Comparison of ENCODE assay signal across 8 cellular contexts in the genomic region with DNA sequence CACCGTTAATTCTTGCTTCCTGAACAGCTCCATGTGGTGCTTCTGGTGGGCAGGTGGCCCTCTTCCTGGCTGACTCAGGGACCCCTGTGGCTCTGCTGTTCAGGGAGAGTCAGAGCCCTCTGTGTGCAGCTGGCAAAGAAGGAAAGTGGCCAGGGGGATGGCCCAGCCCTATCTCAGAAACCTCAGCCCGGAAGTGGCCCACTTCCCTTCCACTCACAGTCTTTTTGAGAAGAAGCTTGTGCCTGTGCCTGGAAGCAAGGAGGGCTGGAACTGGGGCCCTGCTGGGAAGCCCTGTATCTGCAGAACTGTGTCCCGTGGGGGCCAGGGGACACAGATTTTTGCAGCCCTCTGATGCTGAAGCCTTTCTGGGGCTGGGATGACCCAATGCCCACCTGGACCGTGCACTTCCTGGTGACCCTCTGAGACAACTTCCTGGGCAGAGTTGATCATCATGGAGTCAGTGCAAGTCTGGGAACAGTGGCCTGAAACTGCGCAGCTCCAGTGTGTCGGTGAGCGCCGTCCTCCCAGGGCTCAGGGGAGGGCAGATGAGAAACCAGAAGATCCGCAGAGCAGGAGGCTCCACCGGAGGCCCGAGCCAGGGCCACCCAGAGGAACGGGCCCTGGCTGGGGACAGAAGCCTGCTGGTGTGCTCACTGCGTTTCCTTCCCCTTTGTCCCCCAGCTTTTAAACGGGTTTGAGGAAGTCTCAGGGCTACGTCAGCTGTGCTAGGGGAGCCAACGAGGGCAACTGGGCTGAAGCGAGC.
DNase-seq lines count a peak whose midpoint lies in the region; ATAC-seq, FAIRE-seq and TF ChIP-seq lines count a peak whose summit lies in the region.

No MANE protein-coding gene starts in this region.

- H3K9me3 Mint-ChIP-seq in Caco-2 (ENCODE audit: unreplicated experiment), result no peaks in the 10 kb centered on the region

- POLR2A ChIA-PET in Caco-2 (lab: Charles Lee), result no interaction called here

- H3K4me3 ChIP-seq in psoas muscle, result peak overlapping the region; percentile 41
- H3K4me3 ChIP-seq in Caco-2 (ENCODE audit: low read depth, low read length), result no peak overlapping the region

- no peaks in the 10 kb centered on the region for H3K4me1 Mint-ChIP-seq in Caco-2 (ENCODE audit: low read depth, unreplicated experiment)

- H3K4me1 ChIP-seq in psoas muscle, result no peaks in the 10 kb centered on the region
- no peaks in the 10 kb centered on the region for H3K4me1 ChIP-seq in Caco-2

- H3K9me3 ChIP-seq in psoas muscle (no peaks in the 10 kb centered on the region), Caco-2 (no peaks in the 10 kb centered on the region)

- no TSS peak for BruUV-seq in Caco-2 (replicated peaks; lab: Mats Ljungman, UMichigan)

- CTCF ChIA-PET in Caco-2 (lab: Charles Lee), result no interaction called here

- H3K27ac Mint-ChIP-seq in Caco-2 (ENCODE audit: unreplicated experiment), result no peak overlapping the region

- H3K27me3 ChIP-seq in psoas muscle (ENCODE audit: insufficient read depth in 3 of 3, low read length in 2 of 3) (peaks cover 0 to 2% (median 0%) of the 10 kb centered on the region in 3 donors), Caco-2 (replicated peaks; ENCODE audit: control insufficient read depth, insufficient read depth, low read length) (no peaks in the 10 kb centered on the region)

- WGBS in psoas muscle, 3 donors, result 61 to 66% (median 65%) methylated on average over 17 of the region's 17 CpGs

- peak; percentile 30 for DNase-seq in GM19239 (ENCODE audit: insufficient read length, low spot score)
- peak; percentile 53 for DNase-seq in NCI-H2107 treated with DMSO at 0.1 percent for 48 hours (lab: John Stamatoyannopoulos, UW; ENCODE audit: unreplicated experiment)
- DNase-seq in ecto neural progenitor cell (ENCODE audit: low spot score), result peak; percentile 38
- peak; percentile 45 to 73 for DNase-seq in psoas muscle
- DNase-seq in HPDE6-E6E7 (ENCODE audit: extremely low spot score), result no peak
- no peak for DNase-seq in Caco-2
- no peak for DNase-seq in HTR-8/SVneo (ENCODE audit: insufficient read length, low spot score)

- H3K27me3 Mint-ChIP-seq in Caco-2 (ENCODE audit: insufficient read depth, unreplicated experiment), result peaks cover 12% of the 10 kb centered on the region

- intact Hi-C loops in psoas muscle (cut with DNase I) (no loop called here), Caco-2 (cut with micrococcal nuclease; ENCODE audit: unreplicated experiment) (no loop called here)

- no peaks in the 10 kb centered on the region for H3K36me3 ChIP-seq in psoas muscle (ENCODE audit: insufficient read depth in 1 of 2, low read depth in 1 of 2)
- no peaks in the 10 kb centered on the region for H3K36me3 ChIP-seq in Caco-2 (ENCODE audit: control insufficient read depth, insufficient read depth, low read length)

- H3K4me3 Mint-ChIP-seq in Caco-2 (ENCODE audit: unreplicated experiment), result no peak overlapping the region

- peak overlapping the region; percentile 1 for H3K27ac ChIP-seq in psoas muscle

- FAIRE-seq in GM19239 (lab: Jason Lieb, UNC) (no peak), HTR-8/SVneo (lab: Jason Lieb, UNC) (no peak)

- H3K36me3 Mint-ChIP-seq in Caco-2 (ENCODE audit: insufficient read depth, unreplicated experiment), result no peaks in the 10 kb centered on the region

- TF ChIP-seq CTCF in psoas muscle (IDR thresholded peaks at IDR 0.05) (no peak), Caco-2 (IDR thresholded peaks at IDR 0.05; ENCODE audit: insufficient read depth in 1 of 2, low read depth in 1 of 2, low read length in 1 of 2, severe bottlenecking in 1 of 2, unreplicated experiment in 1 of 2) (no peak)

- ATAC-seq in psoas muscle (peak in 2 of 4 donors; percentile 46 to 48), GM18858 (IDR thresholded peaks at IDR 0.05; ENCODE audit: unreplicated experiment) (no peak)

Comparison
In these comparisons a context has a peak if more than half of its experiments do, and no peak if none do; other contexts are left out.
1. DNase-seq: peak in GM19239 (single experiment), NCI-H2107 treated with DMSO at 0.1 percent for 48 hours (single experiment), ecto neural progenitor cell (single experiment) and psoas muscle (2 of 2); none in HPDE6-E6E7 (single experiment), Caco-2 (0 of 2) and HTR-8/SVneo (single experiment).